Comparison of ENCODE assay signal across 1 cellular context in genomic region chr20:54649511-54649962, GRCh38.
TF ChIP-seq lines count a peak whose summit lies in the region.

No MANE protein-coding gene starts in this region.

TF ChIP-seq in HepG2, 621 proteins besides CTCF, POLR2A, EP300 and RAD21 (continued from another document and continues in another):
- peak; percentile 49; the same call in 1 of the 2 replicates for TF ChIP-seq RNF2 (conservative IDR thresholded peaks at IDR 0.05; ENCODE audit: low read depth)
- no peak for TF ChIP-seq ZFAT (CRISPR knock-in tag; conservative IDR thresholded peaks at IDR 0.05)
- no peak for TF ChIP-seq SAFB2 (CRISPR knock-in tag; IDR thresholded peaks at IDR 0.05; ENCODE audit: borderline replicate concordance, low read depth)
- TF ChIP-seq ZSCAN31 (CRISPR knock-in tag; IDR thresholded peaks at IDR 0.05; ENCODE audit: low read depth) = no peak
- TF ChIP-seq ZNF232 (CRISPR knock-in tag; IDR thresholded peaks at IDR 0.05; ENCODE audit: borderline replicate concordance) = peak; percentile 59; the same call in 1 of the 2 replicates
- 0 out of 2 replicates have a peak, but pooled peaks have one; percentile 32 for TF ChIP-seq ZNF691 (CRISPR knock-in tag; IDR thresholded peaks at IDR 0.05; ENCODE audit: borderline replicate concordance, low read depth)
- TF ChIP-seq ZNF800 (CRISPR knock-in tag; IDR thresholded peaks at IDR 0.05) = 0 out of 2 replicates have a peak, but pooled peaks have one; percentile 30
- TF ChIP-seq ZNF788 (CRISPR knock-in tag; IDR thresholded peaks at IDR 0.05; ENCODE audit: borderline replicate concordance) = no peak
- no peak for TF ChIP-seq MAF1 (CRISPR knock-in tag; IDR thresholded peaks at IDR 0.05; ENCODE audit: borderline replicate concordance)
- TF ChIP-seq SALL1 (CRISPR knock-in tag; IDR thresholded peaks at IDR 0.05) = peak; percentile 51
- TF ChIP-seq FOXP1 (IDR thresholded peaks at IDR 0.05) = no peak
- no peak for TF ChIP-seq FOXP1 (CRISPR knock-in tag; IDR thresholded peaks at IDR 0.05)
- no peak for TF ChIP-seq KLF11 (CRISPR knock-in tag; IDR thresholded peaks at IDR 0.05)
- no peak for TF ChIP-seq ZNF564 (CRISPR knock-in tag; IDR thresholded peaks at IDR 0.05)
- TF ChIP-seq ZFP36 (IDR thresholded peaks at IDR 0.05; ENCODE audit: borderline replicate concordance, low read depth, low read length, partially characterized antibody) = no peak
- no peak for TF ChIP-seq TEAD2 (CRISPR knock-in tag; IDR thresholded peaks at IDR 0.05)
- TF ChIP-seq ZNF792 (CRISPR knock-in tag; IDR thresholded peaks at IDR 0.05) = 0 out of 2 replicates have a peak, but pooled peaks have one; percentile 31
- no peak for TF ChIP-seq ZBTB1 (CRISPR knock-in tag; IDR thresholded peaks at IDR 0.05; ENCODE audit: borderline replicate concordance)
- no peak for TF ChIP-seq ZNF550 (CRISPR knock-in tag; IDR thresholded peaks at IDR 0.05; ENCODE audit: borderline replicate concordance)
- TF ChIP-seq XRCC5 (optimal IDR thresholded peaks at IDR 0.05; ENCODE audit: low read length) = peak; percentile 78
- TF ChIP-seq ZNF576 (CRISPR knock-in tag; IDR thresholded peaks at IDR 0.05) = no peak
- no peak for TF ChIP-seq TFDP2 (CRISPR knock-in tag; IDR thresholded peaks at IDR 0.05)
- no peak for TF ChIP-seq NCOA5 (CRISPR knock-in tag; IDR thresholded peaks at IDR 0.05)
- no peak for TF ChIP-seq PRDM10 (CRISPR knock-in tag; IDR thresholded peaks at IDR 0.05; ENCODE audit: low read depth)
- TF ChIP-seq ZNF432 (CRISPR knock-in tag; IDR thresholded peaks at IDR 0.05; ENCODE audit: borderline replicate concordance) = no peak
- no peak for TF ChIP-seq ZNF562 (CRISPR knock-in tag; IDR thresholded peaks at IDR 0.05; ENCODE audit: borderline replicate concordance)
- no peak for TF ChIP-seq NFYC (CRISPR knock-in tag; IDR thresholded peaks at IDR 0.05)
- 0 out of 2 replicates have a peak, but pooled peaks have one; percentile 29 for TF ChIP-seq ONECUT2 (CRISPR knock-in tag; IDR thresholded peaks at IDR 0.05)
- 0 out of 2 replicates have a peak, but pooled peaks have one; percentile 24 for TF ChIP-seq ELF3 (CRISPR knock-in tag; IDR thresholded peaks at IDR 0.05)
- no peak for TF ChIP-seq IRX3 (CRISPR knock-in tag; IDR thresholded peaks at IDR 0.05; ENCODE audit: borderline replicate concordance, low read depth)
- TF ChIP-seq CAMTA2 (CRISPR knock-in tag; IDR thresholded peaks at IDR 0.05; ENCODE audit: borderline replicate concordance) = no peak
- TF ChIP-seq ZUFSP (CRISPR knock-in tag; IDR thresholded peaks at IDR 0.05; ENCODE audit: borderline replicate concordance) = no peak
- TF ChIP-seq ATF1 (CRISPR knock-in tag; IDR thresholded peaks at IDR 0.05) = no peak
- no peak for TF ChIP-seq ZNF468 (CRISPR knock-in tag; IDR thresholded peaks at IDR 0.05)
- no peak for TF ChIP-seq PHF20 (CRISPR knock-in tag; IDR thresholded peaks at IDR 0.05)
- TF ChIP-seq NFKBIZ (CRISPR knock-in tag; IDR thresholded peaks at IDR 0.05) = no peak
- TF ChIP-seq POLR2G (IDR thresholded peaks at IDR 0.05; ENCODE audit: low read depth, low read length) = no peak
- no peak for TF ChIP-seq TCF7 (IDR thresholded peaks at IDR 0.05; ENCODE audit: low read depth)
- no peak for TF ChIP-seq AKNA (CRISPR knock-in tag; IDR thresholded peaks at IDR 0.05; ENCODE audit: borderline replicate concordance)
- no peak for TF ChIP-seq SOX13 (IDR thresholded peaks at IDR 0.05)
- TF ChIP-seq SOX13 (CRISPR knock-in tag; conservative IDR thresholded peaks at IDR 0.05 in 1 of 2, IDR thresholded peaks at IDR 0.05 in 1 of 2) = peak in 1 of 2 experiments; percentile 37; a peak in 1 of 4 replicates
- TF ChIP-seq TEF (CRISPR knock-in tag; IDR thresholded peaks at IDR 0.05) = no peak
- TF ChIP-seq ZNF678 (CRISPR knock-in tag; IDR thresholded peaks at IDR 0.05) = no peak
- TF ChIP-seq ZMYM3 (CRISPR knock-in tag; IDR thresholded peaks at IDR 0.05) = no peak
- TF ChIP-seq DMAP1 (CRISPR knock-in tag; IDR thresholded peaks at IDR 0.05) = no peak
- no peak for TF ChIP-seq TAF15 (IDR thresholded peaks at IDR 0.05; ENCODE audit: low read depth, low read length, poor library complexity, severe bottlenecking)
- TF ChIP-seq MZF1 (CRISPR knock-in tag; IDR thresholded peaks at IDR 0.05; ENCODE audit: borderline replicate concordance) = no peak
- no peak for TF ChIP-seq CBFB (CRISPR knock-in tag; IDR thresholded peaks at IDR 0.05)
- no peak for TF ChIP-seq ELK4 (CRISPR knock-in tag; IDR thresholded peaks at IDR 0.05; ENCODE audit: borderline replicate concordance)
- no peak for TF ChIP-seq NCOR1 (IDR thresholded peaks at IDR 0.05; ENCODE audit: borderline replicate concordance, low read length)
- no peak for TF ChIP-seq FOXM1 (CRISPR knock-in tag; IDR thresholded peaks at IDR 0.05)
- TF ChIP-seq SNAPC2 (CRISPR knock-in tag; IDR thresholded peaks at IDR 0.05) = no peak
- peak; percentile 71 for TF ChIP-seq SMC3 (IDR thresholded peaks at IDR 0.05; ENCODE audit: low read length)
- TF ChIP-seq ZFP37 (CRISPR knock-in tag; IDR thresholded peaks at IDR 0.05; ENCODE audit: borderline replicate concordance) = no peak
- 0 out of 2 replicates have a peak, but pooled peaks have one; percentile 26 for TF ChIP-seq ZNF766 (CRISPR knock-in tag; IDR thresholded peaks at IDR 0.05; ENCODE audit: borderline replicate concordance)
- no peak for TF ChIP-seq ARHGAP35 (CRISPR knock-in tag; IDR thresholded peaks at IDR 0.05; ENCODE audit: borderline replicate concordance)
- no peak for TF ChIP-seq PTBP1 (IDR thresholded peaks at IDR 0.05; ENCODE audit: low read depth, low read length, poor library complexity, severe bottlenecking)
